Comparison of ENCODE assay signal across 24 cellular contexts in the genomic region with DNA sequence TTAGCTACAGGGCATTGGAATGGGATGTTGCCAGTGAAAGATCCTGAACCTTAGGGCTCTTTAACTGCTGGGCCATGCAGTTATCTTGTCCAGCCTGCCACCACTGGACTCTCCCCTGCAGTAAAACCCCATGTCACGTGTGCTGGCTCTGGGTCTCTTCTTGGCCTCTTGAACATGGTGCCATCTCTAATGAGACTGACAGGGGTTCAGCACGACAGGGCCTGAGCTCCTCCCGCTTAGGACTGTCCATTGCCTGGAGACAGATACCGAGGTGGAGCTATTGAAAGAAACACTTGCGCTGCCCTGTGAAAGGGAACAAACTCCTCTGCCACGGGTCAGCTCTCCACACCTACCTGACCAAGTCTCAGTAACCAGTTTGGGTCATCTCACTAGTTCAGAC.
DNase-seq lines count a peak whose midpoint lies in the region; ATAC-seq and TF ChIP-seq lines count a peak whose summit lies in the region.
"Had no signal": no experiment of that assay in that cellular context is flagged by ENCODE, and none has a peak within 500 bp of the region (broad histone marks: within the 10 kb centered on the region; RNA-seq: fewer than 3 reads in every experiment).

No MANE protein-coding gene starts in this region.

- no peaks in the 10 kb centered on the region for H3K9me3 Mint-ChIP-seq in endodermal cell
- H3K9me3 Mint-ChIP-seq: activated CD8-positive, alpha-beta T cell treated with anti-CD3 and anti-CD28 coated beads for 36 hours; activated naive CD4-positive, alpha-beta T cell treated with anti-CD3 and anti-CD28 coated beads for 36 hours; stimulated activated naive CD8-positive, alpha-beta T cell treated with anti-CD3 and anti-CD28 coated beads, Interleukin-15, amount 100 ng/mL, for 72 hours had no signal

- no peak overlapping the region for H2AK5ac ChIP-seq in neuronal stem cell (ENCODE audit: low read depth, low read length)

- peaks cover 7% of the 10 kb centered on the region for H3K79me2 ChIP-seq in smooth muscle cell (ENCODE audit: low read depth)

- H4K20me1 ChIP-seq in smooth muscle cell (ENCODE audit: low read depth) = peaks cover 6% of the 10 kb centered on the region

- H2BK5ac ChIP-seq in neuronal stem cell (ENCODE audit: low read length) = no peak overlapping the region

- H3K4me2 ChIP-seq in smooth muscle cell (peak overlapping the region; percentile 82), neuronal stem cell (ENCODE audit: insufficient read depth, low read length, poor library complexity, severe bottlenecking) (no peak overlapping the region)

- no peak overlapping the region for H2BK12ac ChIP-seq in neuronal stem cell (ENCODE audit: low read length)

- H4K8ac ChIP-seq in neuronal stem cell (ENCODE audit: low read depth, low read length) = no peak overlapping the region

- no peaks in the 10 kb centered on the region for H3K79me1 ChIP-seq in neuronal stem cell (ENCODE audit: low read depth, low read length)

- DNase-seq in Right ventricle myocardium superior (no peak), cardiac septum (ENCODE audit: low spot score) (no peak), adrenal gland (no peak), left lobe of liver (ENCODE audit: low spot score) (no peak), smooth muscle cell (lab: John Stamatoyannopoulos, UW; ENCODE audit: unreplicated experiment) (no peak), neuronal stem cell (ENCODE audit: low spot score) (no peak), endodermal cell (no peak)
- DNase-seq: activated CD4-positive, CD25-positive, alpha-beta regulatory T cell; activated CD8-positive, alpha-beta T cell treated with anti-CD3 and anti-CD28 coated beads for 36 hours; activated naive CD4-positive, alpha-beta T cell treated with anti-CD3 and anti-CD28 coated beads for 36 hours; activated T-cell treated with anti-CD3 and anti-CD28 coated beads, Interleukin-2, amount 50 U/mL, for 1 hour; DMS 273 treated with DMSO at 0.1 percent for 48 hours; GDM1; HCEC 1CT; hippocampal formation; MG63; NCI-H1436 treated with DMSO at 0.1 percent for 48 hours; PC-3; stimulated activated naive CD8-positive, alpha-beta T cell treated with anti-CD3 and anti-CD28 coated beads, Interleukin-15, amount 100 ng/mL, for 72 hours; upper lobe of left lung had no signal

- no peak overlapping the region for H2AFZ ChIP-seq in smooth muscle cell (ENCODE audit: low read depth)
- H2AFZ ChIP-seq in neuronal stem cell (ENCODE audit: low read length) = no peak overlapping the region

- peaks cover 6% of the 10 kb centered on the region for H3F3A ChIP-seq in smooth muscle cell (ENCODE audit: low read depth)

- H3K27ac ChIP-seq in adrenal gland = peak overlapping the region in 3 of 5 donors; percentile 62 to 78 (median 76)
- H3K27ac ChIP-seq in smooth muscle cell (ENCODE audit: low read depth) = peak overlapping the region; percentile 74
- no peak overlapping the region for H3K27ac ChIP-seq in neuronal stem cell (replicated peaks; ENCODE audit: low read length)
- H3K27ac ChIP-seq in endodermal cell (ENCODE audit: low read depth, low read length) = no peak overlapping the region
- H3K27ac ChIP-seq: C4-2B, neutrophil, SK-N-MC, upper lobe of left lung had no signal

- TF ChIP-seq CTCF in adrenal gland (IDR thresholded peaks at IDR 0.05) = no peak
- no peak for TF ChIP-seq CTCF in smooth muscle cell (IDR thresholded peaks at IDR 0.05; ENCODE audit: borderline replicate concordance, insufficient read depth, poor library complexity, severe bottlenecking)
- TF ChIP-seq CTCF in endodermal cell (conservative IDR thresholded peaks at IDR 0.05) = no peak

- peaks cover 9% of the 10 kb centered on the region for H3K4me1 Mint-ChIP-seq in endodermal cell

- no peak for TF ChIP-seq POLR2A in adrenal gland (IDR thresholded peaks at IDR 0.05)

- H3K27me3 ChIP-seq in adrenal gland = no peaks in the 10 kb centered on the region
- no peaks in the 10 kb centered on the region for H3K27me3 ChIP-seq in smooth muscle cell (ENCODE audit: low read depth)
- H3K27me3 ChIP-seq in neuronal stem cell (ENCODE audit: control insufficient read depth in 3 of 3, insufficient read depth in 3 of 3, low read depth in 1 of 3, low read length in 3 of 3) = no peaks in the 10 kb centered on the region
- no peaks in the 10 kb centered on the region for H3K27me3 ChIP-seq in endodermal cell (ENCODE audit: control insufficient read depth, insufficient read depth, low read length, poor library complexity, severe bottlenecking)
- H3K27me3 ChIP-seq: MG63, upper lobe of left lung had no signal

- H3K14ac ChIP-seq in neuronal stem cell (ENCODE audit: low read length) = no peak overlapping the region

- 77 to 87% (median 83%) methylated on average over 6 of the region's 6 CpGs for WGBS in adrenal gland, 4 donors
- 86% methylated on average over 6 of the region's 6 CpGs for WGBS in smooth muscle cell (ENCODE audit: low lambda C conversion rate)
- no CpG with 5 or more reads among the region's 6 CpGs for WGBS in neuronal stem cell (ENCODE audit: extremely low coverage in 2 of 2, insufficient read length in 2 of 2, insufficient replicate concordance in 1 of 2), 2 donors
- WGBS in endodermal cell (ENCODE audit: insufficient coverage in 1 of 2, insufficient read length in 1 of 2), 2 experiments = 92% methylated on average over 2 to 6 of the region's 6 CpGs

- peak overlapping the region; percentile 45 for H3K9ac ChIP-seq in smooth muscle cell (ENCODE audit: low read depth)
- no peak overlapping the region for H3K9ac ChIP-seq in neuronal stem cell (ENCODE audit: low read depth, low read length, poor library complexity)
- no peak overlapping the region for H3K9ac ChIP-seq in endodermal cell (ENCODE audit: extremely low read depth, low read length, poor library complexity, severe bottlenecking)

- no peak overlapping the region for H3K18ac ChIP-seq in neuronal stem cell (ENCODE audit: low read length)

- no peak overlapping the region for H3K27ac Mint-ChIP-seq in endodermal cell
- H3K27ac Mint-ChIP-seq: activated CD8-positive, alpha-beta T cell treated with anti-CD3 and anti-CD28 coated beads for 36 hours; activated naive CD4-positive, alpha-beta T cell treated with anti-CD3 and anti-CD28 coated beads for 36 hours; stimulated activated naive CD8-positive, alpha-beta T cell treated with anti-CD3 and anti-CD28 coated beads, Interleukin-15, amount 100 ng/mL, for 72 hours had no signal

- no peak overlapping the region for H3K23ac ChIP-seq in neuronal stem cell (ENCODE audit: low read depth, low read length, poor library complexity)

- H3K9me3 ChIP-seq in adrenal gland (replicated peaks in 1 of 3) (no peaks in the 10 kb centered on the region), smooth muscle cell (replicated peaks; ENCODE audit: low read depth) (no peaks in the 10 kb centered on the region), neuronal stem cell (replicated peaks in 1 of 2; ENCODE audit: control insufficient read depth in 2 of 2, insufficient read depth in 1 of 2, low read depth in 1 of 2, low read length in 2 of 2) (no peaks in the 10 kb centered on the region), endodermal cell (ENCODE audit: control insufficient read depth, low read length) (no peaks in the 10 kb centered on the region)
- H3K9me3 ChIP-seq: MG63, neutrophil, upper lobe of left lung had no signal

- H3K36me3 ChIP-seq in adrenal gland (replicated peaks in 1 of 2) = no peaks in the 10 kb centered on the region
- H3K36me3 ChIP-seq in smooth muscle cell (ENCODE audit: low read depth) = no peaks in the 10 kb centered on the region
- no peaks in the 10 kb centered on the region for H3K36me3 ChIP-seq in neuronal stem cell (replicated peaks in 1 of 2; ENCODE audit: control insufficient read depth in 2 of 2, insufficient read depth in 2 of 2, low read length in 2 of 2)
- H3K36me3 ChIP-seq in endodermal cell (ENCODE audit: control insufficient read depth, insufficient read depth, low read length) = no peaks in the 10 kb centered on the region
- H3K36me3 ChIP-seq: neutrophil, upper lobe of left lung had no signal

- no peaks in the 10 kb centered on the region for H3K36me3 Mint-ChIP-seq in endodermal cell (ENCODE audit: low read depth)

- no peak overlapping the region for H3K4ac ChIP-seq in neuronal stem cell (ENCODE audit: low read length)

- no peak overlapping the region for H2BK15ac ChIP-seq in neuronal stem cell (ENCODE audit: low read length)

- H3K4me1 ChIP-seq in adrenal gland (replicated peaks in 1 of 2) (peaks cover 9% of the 10 kb centered on the region in 2 donors), smooth muscle cell (ENCODE audit: low read depth) (peaks cover 26% of the 10 kb centered on the region), neuronal stem cell (ENCODE audit: control insufficient read depth in 2 of 2, insufficient read depth in 1 of 2, low read depth in 1 of 2, low read length in 2 of 2) (peaks cover 9% of the 10 kb centered on the region in 2 donors), endodermal cell (ENCODE audit: control insufficient read depth, insufficient read depth, low read length) (no peaks in the 10 kb centered on the region)

- H2BK120ac ChIP-seq in neuronal stem cell (ENCODE audit: low read depth, low read length) = no peak overlapping the region

- H4K91ac ChIP-seq in neuronal stem cell (ENCODE audit: low read depth, low read length, poor library complexity) = no peak overlapping the region

- peak; percentile 13 for ATAC-seq in Right ventricle myocardium superior (ENCODE audit: poor library complexity)
- peak; percentile 28 for ATAC-seq in left lobe of liver
- ATAC-seq in GM21515 (IDR thresholded peaks at IDR 0.05; ENCODE audit: unreplicated experiment) = no peak

- H3K4me3 Mint-ChIP-seq in endodermal cell = no peak overlapping the region
- H3K4me3 Mint-ChIP-seq: activated CD8-positive, alpha-beta T cell treated with anti-CD3 and anti-CD28 coated beads for 36 hours; activated naive CD4-positive, alpha-beta T cell treated with anti-CD3 and anti-CD28 coated beads for 36 hours; stimulated activated naive CD8-positive, alpha-beta T cell treated with anti-CD3 and anti-CD28 coated beads, Interleukin-15, amount 100 ng/mL, for 72 hours had no signal

- peaks cover 2% of the 10 kb centered on the region for H3K27me3 Mint-ChIP-seq in endodermal cell (ENCODE audit: insufficient read depth)

- H3K4me3 ChIP-seq in adrenal gland = no peak overlapping the region
- H3K4me3 ChIP-seq in smooth muscle cell = no peak overlapping the region
- no peak overlapping the region for H3K4me3 ChIP-seq in neuronal stem cell (ENCODE audit: low read length in 2 of 2)
- H3K4me3 ChIP-seq in endodermal cell (ENCODE audit: low read length) = no peak overlapping the region
- H3K4me3 ChIP-seq: MG63, SK-N-MC had no signal

- intact Hi-C loops in Right ventricle myocardium superior (cut with DNase I) = loop anchor here (5.0 to 10.0 kb wide), 3 partner anchors 65 to 348 kb away; partner anchors contain the start of gene GNG12
- intact Hi-C loops in cardiac septum (cut with DNase I) = loop anchor here (2.0 to 10.0 kb wide), 5 partner anchors 70 to 1150 kb away; no protein-coding TSS in a partner anchor
- intact Hi-C loops in adrenal gland (cut with DNase I) = loop anchor here in 1 of 2 donors (5.0 kb wide), 1 partner anchor 80 kb away; no protein-coding TSS in a partner anchor

Comparison
In these comparisons a context has a peak if more than half of its experiments do, and no peak if none do; other contexts are left out.
1. H3K27ac ChIP-seq: peak in adrenal gland (3 of 5) and smooth muscle cell (single experiment); none in neuronal stem cell (single experiment) and endodermal cell (single experiment).